In the genomic region with DNA sequence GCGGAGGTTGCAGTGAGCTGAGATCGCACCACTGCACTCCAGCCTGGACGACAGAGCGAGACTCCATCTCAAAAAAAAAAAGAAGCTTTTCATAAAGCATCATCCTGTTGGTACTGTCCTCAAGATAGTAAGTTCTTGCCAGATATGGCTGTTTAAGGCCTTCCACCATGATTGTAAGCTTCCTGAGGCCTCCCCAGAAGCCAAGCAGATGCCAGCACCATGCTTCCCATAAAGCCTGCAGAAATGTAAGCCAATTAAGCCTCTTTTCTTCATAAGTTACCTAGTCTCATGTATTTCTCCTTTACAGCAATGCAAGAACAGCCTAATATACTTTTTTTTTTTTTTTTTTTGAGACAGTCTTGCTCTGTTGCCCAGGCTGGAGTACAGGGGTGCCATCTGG, we compare ENCODE assay signal across 1 cellular context. TPM values are rescaled to one million over a fixed set of nuclear protein-coding genes. Genes with fewer than 3 reads are reported as not detected.
"Had no signal": no experiment of that assay in that cellular context is flagged by ENCODE, and none has a peak within 500 bp of the region (broad histone marks: within the 10 kb centered on the region; RNA-seq: fewer than 3 reads in every experiment).

No MANE protein-coding gene starts in this region.

RNA-seq across cellular contexts. Expression of gene ITGA7, which starts 50.9 kb away (rescaled TPM):
- polyA plus RNA-seq: naive thymus-derived CD4-positive, alpha-beta T cell had no signal
